8 cellular contexts compared by ENCODE assay signal in the genomic region with DNA sequence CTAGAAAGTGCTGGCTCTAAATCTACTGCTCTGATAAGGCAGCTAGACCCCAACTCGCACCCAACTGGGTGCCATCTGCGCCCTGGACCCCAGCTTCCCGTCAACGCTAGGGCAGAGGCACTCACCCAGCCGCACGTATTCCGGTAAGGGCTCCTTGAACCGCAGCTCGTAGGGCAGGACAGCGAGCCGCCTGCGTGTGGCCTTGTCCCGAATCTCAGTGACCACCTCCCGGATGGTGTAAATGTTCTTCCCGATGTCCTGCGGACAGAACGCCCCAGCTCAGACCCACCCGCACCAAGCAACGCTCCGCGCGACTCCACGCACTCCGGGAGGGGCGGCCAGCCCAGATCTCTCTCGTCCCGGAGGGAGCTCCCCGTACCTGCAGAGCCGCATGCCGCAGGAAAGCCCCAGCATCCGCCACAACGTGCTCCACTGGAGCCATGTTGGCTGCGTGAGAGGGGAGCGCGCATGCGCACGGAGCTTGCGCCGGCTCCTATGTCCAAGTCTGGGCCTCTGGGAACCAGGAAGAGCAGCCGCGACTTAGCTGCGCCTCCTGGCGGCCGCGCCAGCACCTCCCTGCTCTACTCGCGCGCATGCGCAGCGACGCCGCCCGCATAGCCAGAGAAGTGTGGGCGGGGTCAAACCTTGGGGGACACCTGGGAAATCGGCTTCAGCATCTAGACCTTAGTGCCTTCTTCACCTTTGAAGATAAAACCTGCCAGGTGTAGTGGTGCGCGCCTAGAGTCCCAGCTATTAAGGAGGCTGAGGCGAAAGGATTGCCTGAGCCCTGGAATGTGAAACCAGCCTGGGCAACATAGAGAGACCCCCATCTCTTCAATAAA.
DNase-seq lines count a peak whose midpoint lies in the region; ATAC-seq lines count a peak whose summit lies in the region.

A gene (minus strand): TSS at position 458 of the 842 bp plus-strand sequence. CDS start 16 bp downstream, at position 442.

- H3K4me1 ChIP-seq in BLaER1: peaks cover 22% of the 10 kb centered on the region

- peak; percentile 88 for ATAC-seq in HG03442 (IDR thresholded peaks at IDR 0.05; ENCODE audit: unreplicated experiment)

- peak within 1 kb of the TSS; percentile 96 for H3K9ac ChIP-seq in BLaER1

- peaks cover 30% of the 10 kb centered on the region for H4K20me1 ChIP-seq in BLaER1

- H3K27ac ChIP-seq in BLaER1 (peak within 1 kb of the TSS; percentile 92), cingulate gyrus (ENCODE audit: low read depth, low read length) (peak within 1 kb of the TSS; percentile 55), layer of hippocampus (ENCODE audit: low read depth, low read length) (peak within 1 kb of the TSS; percentile 49)

- peaks cover 34% of the 10 kb centered on the region for H3K36me3 ChIP-seq in BLaER1

- peak within 1 kb of the TSS; percentile 88 for H3K4me3 ChIP-seq in BLaER1

- H3K4me2 ChIP-seq in BLaER1: peak within 1 kb of the TSS; percentile 92

- H3K27me3 ChIP-seq in BLaER1: no peaks in the 10 kb centered on the region
- H3K27me3 ChIP-seq in layer of hippocampus (ENCODE audit: control insufficient read depth, insufficient read depth, low read length): no peaks in the 10 kb centered on the region

- H3K9me3 ChIP-seq in BLaER1: no peaks in the 10 kb centered on the region

- DNase-seq in GM19238 (ENCODE audit: insufficient read length, low spot score): peak; percentile 90
- DNase-seq in NCI-H524 (lab: John Stamatoyannopoulos, UW): peak; percentile 94 to 97
- peak; percentile 94 to 96 for DNase-seq in activated CD4-positive, alpha-beta T cell treated with anti-CD3 and anti-CD28 coated beads for 4 hours
- DNase-seq in stimulated activated CD4-positive, alpha-beta T cell treated with anti-CD3 and anti-CD28 coated beads, Interleukin-1b, Interleukin-23, amount 100 ng/mL, for 4 hours (ENCODE audit: low read depth in 2 of 2): peak; percentile 95

Comparison
In these comparisons a context has a peak if more than half of its experiments do, and no peak if none do; other contexts are left out.
1. Peak in every context shown above with its lines: DNase-seq, ATAC-seq, H3K4me3 ChIP-seq and H3K27ac ChIP-seq.